In the genomic region with DNA sequence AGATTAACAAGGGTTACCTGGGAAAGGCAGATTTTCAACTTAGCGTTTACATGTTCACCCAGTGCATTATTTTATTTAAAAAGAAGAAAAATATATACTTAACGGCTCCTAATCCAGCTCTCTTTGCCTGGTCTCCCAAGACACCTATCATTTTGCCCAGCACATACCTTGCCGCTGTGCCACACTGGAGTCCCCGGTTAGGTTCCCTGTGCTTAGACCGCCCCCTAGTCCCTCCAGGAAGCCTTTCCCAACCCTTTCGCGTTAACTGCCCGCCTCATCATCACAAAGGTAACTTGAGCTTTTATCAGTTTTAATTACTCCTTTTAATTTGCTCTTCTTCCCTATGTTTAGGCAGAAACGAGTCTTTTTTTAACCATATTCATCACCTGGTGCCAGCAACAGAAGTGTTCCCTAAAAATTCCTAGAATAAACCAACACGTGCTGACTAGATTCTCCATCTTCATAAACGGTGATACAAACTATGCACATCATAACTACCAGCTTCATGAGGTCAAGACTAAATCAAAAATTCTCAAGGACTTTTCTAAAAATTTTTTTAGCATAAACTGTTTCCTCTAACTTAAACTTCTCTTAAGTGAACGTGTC, we compare ENCODE assay signal across 8 cellular contexts. TPM values are rescaled to one million over a fixed set of nuclear protein-coding genes. Genes with fewer than 3 reads are reported as not detected.
DNase-seq lines count a peak whose midpoint lies in the region; ATAC-seq and TF ChIP-seq lines count a peak whose summit lies in the region.

No MANE protein-coding gene starts in this region.

- peaks cover 22% of the 10 kb centered on the region for H3K4me1 Mint-ChIP-seq in activated naive CD8-positive, alpha-beta T cell (ENCODE audit: low read depth)

- intact Hi-C loops in right cardiac atrium (cut with DNase I) = no loop called here

- peak overlapping the region; percentile 52 for H3K27ac Mint-ChIP-seq in activated naive CD8-positive, alpha-beta T cell

- H3K4me1 ChIP-seq in right cardiac atrium (ENCODE audit: control insufficient read depth, insufficient read depth, low read length) = peaks cover 2% of the 10 kb centered on the region

- peak; percentile 48 to 66 for ATAC-seq in right cardiac atrium
- no peak for ATAC-seq in GM19023 (IDR thresholded peaks at IDR 0.05; ENCODE audit: unreplicated experiment)

- H3K27me3 Mint-ChIP-seq in activated naive CD8-positive, alpha-beta T cell = no peaks in the 10 kb centered on the region

- peak; percentile 50 for TF ChIP-seq CTCF in LNCaP clone FGC (IDR thresholded peaks at IDR 0.05; ENCODE audit: control insufficient read depth, extremely low read depth, insufficient read depth)
- peak; percentile 52 for TF ChIP-seq CTCF in retinal pigment epithelial cell (conservative IDR thresholded peaks at IDR 0.05; ENCODE audit: low read depth, low read length)

- H3K36me3 Mint-ChIP-seq in activated naive CD8-positive, alpha-beta T cell = peaks cover 8% of the 10 kb centered on the region

- H3K4me3 Mint-ChIP-seq in activated naive CD8-positive, alpha-beta T cell = peak overlapping the region; percentile 83

- H3K27me3 ChIP-seq in right cardiac atrium (ENCODE audit: control insufficient read depth, insufficient read depth) = no peaks in the 10 kb centered on the region

- WGBS in right cardiac atrium = 36% methylated on average over 12 of the region's 12 CpGs

- peak; percentile 58 for DNase-seq in DMS153 treated with DMSO at 0.1 percent for 48 hours (lab: John Stamatoyannopoulos, UW; ENCODE audit: unreplicated experiment)
- DNase-seq in LNCaP clone FGC (ENCODE audit: low read depth) = no peak
- peak in 1 of 3 donors; percentile 52 for DNase-seq in right cardiac atrium
- no peak for DNase-seq in retinal pigment epithelial cell (ENCODE audit: low read depth)
- no peak for DNase-seq in central memory CD4-positive, alpha-beta T cell
- DNase-seq in COLO829 (ENCODE audit: low spot score) = no peak

- H3K4me3 ChIP-seq in LNCaP clone FGC (ENCODE audit: low read depth, low read length) = peak overlapping the region; percentile 60
- H3K4me3 ChIP-seq in right cardiac atrium (ENCODE audit: low read length) = peak overlapping the region; percentile 89
- H3K4me3 ChIP-seq in retinal pigment epithelial cell (ENCODE audit: low read length) = peak overlapping the region; percentile 62

- H3K9me3 Mint-ChIP-seq in activated naive CD8-positive, alpha-beta T cell (ENCODE audit: low read depth) = no peaks in the 10 kb centered on the region

- H3K27ac ChIP-seq in right cardiac atrium (ENCODE audit: low read length) = peak overlapping the region; percentile 98

- no peaks in the 10 kb centered on the region for H3K9me3 ChIP-seq in right cardiac atrium (ENCODE audit: control insufficient read depth, low read length)

RNA-seq across cellular contexts. Expression of gene DNAJA1, which starts 19.7 kb away (rescaled TPM):
- 100 to 1,000 TPM in 2 of 4 donors, 10 to 100 TPM in 2; 63.7 to 119 (median 91.2) TPM for total RNA-seq in right cardiac atrium
- polyA plus RNA-seq in right cardiac atrium = 72.2 TPM

RNA-seq across cellular contexts. Expression of gene SMU1, which starts 31.7 kb away (rescaled TPM):
- total RNA-seq in right cardiac atrium = 10 to 100 TPM; 16.6 to 17.3 (median 17.0) TPM
- polyA plus RNA-seq in right cardiac atrium = 9.4 TPM

RNA-seq across cellular contexts. Expression of gene APTX, which starts 43.4 kb away (rescaled TPM):
- total RNA-seq in right cardiac atrium = 10 to 100 TPM; 15.7 to 16.8 (median 16.3) TPM
- 17.1 TPM for polyA plus RNA-seq in right cardiac atrium
